ENCODE assay signal across 1 cellular context in genomic region chr11:63144121-63144520, GRCh38.
TF ChIP-seq lines count a peak whose summit lies in the region.

A gene with protein sequence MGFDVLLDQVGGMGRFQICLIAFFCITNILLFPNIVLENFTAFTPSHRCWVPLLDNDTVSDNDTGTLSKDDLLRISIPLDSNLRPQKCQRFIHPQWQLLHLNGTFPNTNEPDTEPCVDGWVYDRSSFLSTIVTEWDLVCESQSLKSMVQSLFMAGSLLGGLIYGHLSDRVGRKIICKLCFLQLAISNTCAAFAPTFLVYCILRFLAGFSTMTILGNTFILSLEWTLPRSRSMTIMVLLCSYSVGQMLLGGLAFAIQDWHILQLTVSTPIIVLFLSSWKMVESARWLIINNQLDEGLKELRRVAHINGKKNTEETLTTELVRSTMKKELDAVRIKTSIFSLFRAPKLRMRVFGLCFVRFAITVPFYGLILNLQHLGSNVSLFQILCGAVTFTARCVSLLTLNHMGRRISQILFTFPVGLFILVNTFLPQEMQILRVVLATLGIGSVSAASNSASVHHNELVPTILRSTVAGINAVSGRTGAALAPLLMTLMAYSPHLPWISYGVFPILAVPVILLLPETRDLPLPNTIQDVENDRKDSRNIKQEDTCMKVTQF (minus strand): TSS chr11:63144221. CDS start chr11:63143779, 442 bp downstream.

TF ChIP-seq in A549, 52 proteins besides CTCF, POLR2A, EP300 and RAD21 (continued from another document):
- TF ChIP-seq, protein P1, sequence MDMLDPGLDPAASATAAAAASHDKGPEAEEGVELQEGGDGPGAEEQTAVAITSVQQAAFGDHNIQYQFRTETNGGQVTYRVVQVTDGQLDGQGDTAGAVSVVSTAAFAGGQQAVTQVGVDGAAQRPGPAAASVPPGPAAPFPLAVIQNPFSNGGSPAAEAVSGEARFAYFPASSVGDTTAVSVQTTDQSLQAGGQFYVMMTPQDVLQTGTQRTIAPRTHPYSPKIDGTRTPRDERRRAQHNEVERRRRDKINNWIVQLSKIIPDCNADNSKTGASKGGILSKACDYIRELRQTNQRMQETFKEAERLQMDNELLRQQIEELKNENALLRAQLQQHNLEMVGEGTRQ (IDR thresholded peaks at IDR 0.05), result no peak
- TF ChIP-seq ZFP36 (IDR thresholded peaks at IDR 0.05; ENCODE audit: borderline replicate concordance, partially characterized antibody), result no peak
